ENCODE assay signal across 1 cellular context in the genomic region with DNA sequence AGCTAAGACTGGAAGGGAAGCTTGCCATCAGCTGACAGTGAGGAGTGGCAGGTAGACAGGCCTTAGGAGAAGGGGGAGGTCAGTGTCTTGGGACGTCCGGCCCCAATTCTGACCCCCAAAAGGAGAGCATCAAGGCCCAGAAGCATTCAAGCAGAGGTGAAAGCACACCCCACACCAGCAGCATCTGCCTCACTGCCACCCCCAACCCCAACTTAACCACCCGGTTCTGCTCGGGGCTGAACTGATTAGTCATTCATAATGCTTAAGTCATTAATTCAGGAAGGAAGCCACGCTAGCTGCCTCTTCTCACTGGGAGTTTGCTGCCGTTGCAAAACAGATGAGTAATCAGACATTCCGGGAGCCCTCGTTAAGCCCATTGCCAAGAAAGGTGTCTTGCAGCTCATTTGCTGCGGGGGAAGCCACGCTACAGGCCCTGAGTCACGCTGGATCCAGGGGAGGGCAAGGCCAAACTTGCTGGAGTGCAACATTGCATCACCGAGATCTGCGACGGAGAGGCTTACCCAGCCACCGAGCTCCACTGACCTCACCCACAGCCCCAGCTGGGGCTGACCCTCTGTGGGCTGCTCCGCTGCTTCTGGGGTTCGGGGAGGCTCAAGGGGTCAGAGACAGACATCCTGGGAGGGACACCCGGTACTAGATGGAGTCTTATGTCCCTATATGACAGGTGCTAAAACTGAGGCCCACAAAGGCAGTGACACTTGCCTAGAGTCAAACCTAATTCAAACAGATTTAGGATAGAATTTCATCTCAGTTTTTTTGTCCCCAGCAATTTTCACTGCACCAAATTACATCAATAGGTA.
TF ChIP-seq lines count a peak whose summit lies in the region.

No MANE protein-coding gene starts in this region.

TF ChIP-seq in HEK293, 187 proteins besides CTCF, POLR2A, EP300 and RAD21 (continued from another document and continues in another):
- TF ChIP-seq ZNF394 (tag by site-specific recombination; IDR thresholded peaks at IDR 0.05; ENCODE audit: borderline replicate concordance) (peak; percentile 75), ZNF600 (tag by site-specific recombination; IDR thresholded peaks at IDR 0.05) (peak; percentile 97), ZNF76 (tag by site-specific recombination; IDR thresholded peaks at IDR 0.05; ENCODE audit: borderline replicate concordance, low read depth) (no peak), GLI4 (tag by site-specific recombination; IDR thresholded peaks at IDR 0.05) (no peak), ZNF23 (tag by site-specific recombination; IDR thresholded peaks at IDR 0.05; ENCODE audit: borderline replicate concordance) (no peak), ZNF571 (tag by site-specific recombination; IDR thresholded peaks at IDR 0.05) (no peak), ZNF549 (tag by site-specific recombination; IDR thresholded peaks at IDR 0.05) (no peak), ZNF514 (tag by site-specific recombination; IDR thresholded peaks at IDR 0.05) (no peak), ZNF624 (tag by site-specific recombination; IDR thresholded peaks at IDR 0.05) (no peak), ZNF670 (tag by site-specific recombination; IDR thresholded peaks at IDR 0.05; ENCODE audit: low read depth) (no peak), ZNF366 (tag by site-specific recombination; conservative IDR thresholded peaks at IDR 0.05) (peak; percentile 95), ZNF830 (tag by site-specific recombination; IDR thresholded peaks at IDR 0.05; ENCODE audit: low read depth) (no peak), ZNF335 (tag by site-specific recombination; conservative IDR thresholded peaks at IDR 0.05) (peak; percentile 53; the same call in 1 of the 2 replicates), KLF7 (tag by site-specific recombination; IDR thresholded peaks at IDR 0.05; ENCODE audit: borderline replicate concordance) (no peak; the same call in 1 of the 2 replicates), ZNF350 (tag by site-specific recombination; IDR thresholded peaks at IDR 0.05) (no peak), ZNF2 (tag by site-specific recombination; IDR thresholded peaks at IDR 0.05) (peak; percentile 68; the same call in 1 of the 2 replicates), ZNF433 (tag by site-specific recombination; IDR thresholded peaks at IDR 0.05; ENCODE audit: low read depth) (no peak), ZNF274 (IDR thresholded peaks at IDR 0.05; ENCODE audit: low read length) (no peak), ZNF274 (tag by site-specific recombination; IDR thresholded peaks at IDR 0.05; ENCODE audit: borderline replicate concordance) (no peak), ZNF664 (tag by site-specific recombination; IDR thresholded peaks at IDR 0.05) (no peak; the same call in 1 of the 2 replicates), ZNF169 (tag by site-specific recombination; IDR thresholded peaks at IDR 0.05) (no peak), ZNF266 (tag by site-specific recombination; IDR thresholded peaks at IDR 0.05; ENCODE audit: low read depth) (no peak), SCRT2 (tag by site-specific recombination; IDR thresholded peaks at IDR 0.05) (peak; percentile 95), KLF16 (tag by site-specific recombination; IDR thresholded peaks at IDR 0.05) (no peak), ZNF473 (tag by site-specific recombination; IDR thresholded peaks at IDR 0.05) (no peak), SALL2 (tag by site-specific recombination; IDR thresholded peaks at IDR 0.05; ENCODE audit: borderline replicate concordance) (no peak), ZNF585B (tag by site-specific recombination; IDR thresholded peaks at IDR 0.05) (no peak), ZFP41 (tag by site-specific recombination; IDR thresholded peaks at IDR 0.05; ENCODE audit: borderline replicate concordance) (no peak), ZNF184 (tag by site-specific recombination; IDR thresholded peaks at IDR 0.05) (no peak; the same call in 1 of the 2 replicates), OSR2 (tag by site-specific recombination; IDR thresholded peaks at IDR 0.05) (peak; percentile 99), ZNF777 (tag by site-specific recombination; IDR thresholded peaks at IDR 0.05; ENCODE audit: borderline replicate concordance) (no peak), ZNF138 (tag by site-specific recombination; IDR thresholded peaks at IDR 0.05; ENCODE audit: borderline replicate concordance) (no peak), ZNF555 (tag by site-specific recombination; conservative IDR thresholded peaks at IDR 0.05) (no peak), ZFP69B (tag by site-specific recombination; IDR thresholded peaks at IDR 0.05) (peak; percentile 88), ZNF37A (tag by site-specific recombination; IDR thresholded peaks at IDR 0.05) (no peak), ZNF48 (tag by site-specific recombination; IDR thresholded peaks at IDR 0.05) (no peak), ZNF544 (tag by site-specific recombination; IDR thresholded peaks at IDR 0.05) (no peak), ZNF404 (tag by site-specific recombination; IDR thresholded peaks at IDR 0.05) (no peak), ZXDB (tag by site-specific recombination; IDR thresholded peaks at IDR 0.05) (no peak)
- TF ChIP-seq, protein P1, sequence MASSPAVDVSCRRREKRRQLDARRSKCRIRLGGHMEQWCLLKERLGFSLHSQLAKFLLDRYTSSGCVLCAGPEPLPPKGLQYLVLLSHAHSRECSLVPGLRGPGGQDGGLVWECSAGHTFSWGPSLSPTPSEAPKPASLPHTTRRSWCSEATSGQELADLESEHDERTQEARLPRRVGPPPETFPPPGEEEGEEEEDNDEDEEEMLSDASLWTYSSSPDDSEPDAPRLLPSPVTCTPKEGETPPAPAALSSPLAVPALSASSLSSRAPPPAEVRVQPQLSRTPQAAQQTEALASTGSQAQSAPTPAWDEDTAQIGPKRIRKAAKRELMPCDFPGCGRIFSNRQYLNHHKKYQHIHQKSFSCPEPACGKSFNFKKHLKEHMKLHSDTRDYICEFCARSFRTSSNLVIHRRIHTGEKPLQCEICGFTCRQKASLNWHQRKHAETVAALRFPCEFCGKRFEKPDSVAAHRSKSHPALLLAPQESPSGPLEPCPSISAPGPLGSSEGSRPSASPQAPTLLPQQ (tag by site-specific recombination; IDR thresholded peaks at IDR 0.05), result peak; percentile 89
- TF ChIP-seq, protein P2, sequence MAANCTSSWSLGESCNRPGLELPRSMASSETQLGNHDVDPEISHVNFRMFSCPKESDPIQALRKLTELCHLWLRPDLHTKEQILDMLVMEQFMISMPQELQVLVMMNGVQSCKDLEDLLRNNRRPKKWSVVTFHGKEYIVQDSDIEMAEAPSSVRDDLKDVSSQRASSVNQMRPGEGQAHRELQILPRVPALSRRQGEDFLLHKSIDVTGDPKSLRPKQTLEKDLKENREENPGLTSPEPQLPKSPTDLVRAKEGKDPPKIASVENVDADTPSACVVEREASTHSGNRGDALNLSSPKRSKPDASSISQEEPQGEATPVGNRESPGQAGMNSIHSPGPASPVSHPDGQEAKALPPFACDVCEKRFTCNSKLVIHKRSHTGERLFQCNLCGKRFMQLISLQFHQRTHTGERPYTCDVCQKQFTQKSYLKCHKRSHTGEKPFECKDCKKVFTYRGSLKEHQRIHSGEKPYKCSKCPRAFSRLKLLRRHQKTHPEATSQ (tag by site-specific recombination; IDR thresholded peaks at IDR 0.05), result no peak
- TF ChIP-seq, protein P3, sequence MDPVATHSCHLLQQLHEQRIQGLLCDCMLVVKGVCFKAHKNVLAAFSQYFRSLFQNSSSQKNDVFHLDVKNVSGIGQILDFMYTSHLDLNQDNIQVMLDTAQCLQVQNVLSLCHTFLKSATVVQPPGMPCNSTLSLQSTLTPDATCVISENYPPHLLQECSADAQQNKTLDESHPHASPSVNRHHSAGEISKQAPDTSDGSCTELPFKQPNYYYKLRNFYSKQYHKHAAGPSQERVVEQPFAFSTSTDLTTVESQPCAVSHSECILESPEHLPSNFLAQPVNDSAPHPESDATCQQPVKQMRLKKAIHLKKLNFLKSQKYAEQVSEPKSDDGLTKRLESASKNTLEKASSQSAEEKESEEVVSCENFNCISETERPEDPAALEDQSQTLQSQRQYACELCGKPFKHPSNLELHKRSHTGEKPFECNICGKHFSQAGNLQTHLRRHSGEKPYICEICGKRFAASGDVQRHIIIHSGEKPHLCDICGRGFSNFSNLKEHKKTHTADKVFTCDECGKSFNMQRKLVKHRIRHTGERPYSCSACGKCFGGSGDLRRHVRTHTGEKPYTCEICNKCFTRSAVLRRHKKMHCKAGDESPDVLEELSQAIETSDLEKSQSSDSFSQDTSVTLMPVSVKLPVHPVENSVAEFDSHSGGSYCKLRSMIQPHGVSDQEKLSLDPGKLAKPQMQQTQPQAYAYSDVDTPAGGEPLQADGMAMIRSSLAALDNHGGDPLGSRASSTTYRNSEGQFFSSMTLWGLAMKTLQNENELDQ (tag by site-specific recombination; IDR thresholded peaks at IDR 0.05; ENCODE audit: low read depth), result no peak
- TF ChIP-seq, protein P4, sequence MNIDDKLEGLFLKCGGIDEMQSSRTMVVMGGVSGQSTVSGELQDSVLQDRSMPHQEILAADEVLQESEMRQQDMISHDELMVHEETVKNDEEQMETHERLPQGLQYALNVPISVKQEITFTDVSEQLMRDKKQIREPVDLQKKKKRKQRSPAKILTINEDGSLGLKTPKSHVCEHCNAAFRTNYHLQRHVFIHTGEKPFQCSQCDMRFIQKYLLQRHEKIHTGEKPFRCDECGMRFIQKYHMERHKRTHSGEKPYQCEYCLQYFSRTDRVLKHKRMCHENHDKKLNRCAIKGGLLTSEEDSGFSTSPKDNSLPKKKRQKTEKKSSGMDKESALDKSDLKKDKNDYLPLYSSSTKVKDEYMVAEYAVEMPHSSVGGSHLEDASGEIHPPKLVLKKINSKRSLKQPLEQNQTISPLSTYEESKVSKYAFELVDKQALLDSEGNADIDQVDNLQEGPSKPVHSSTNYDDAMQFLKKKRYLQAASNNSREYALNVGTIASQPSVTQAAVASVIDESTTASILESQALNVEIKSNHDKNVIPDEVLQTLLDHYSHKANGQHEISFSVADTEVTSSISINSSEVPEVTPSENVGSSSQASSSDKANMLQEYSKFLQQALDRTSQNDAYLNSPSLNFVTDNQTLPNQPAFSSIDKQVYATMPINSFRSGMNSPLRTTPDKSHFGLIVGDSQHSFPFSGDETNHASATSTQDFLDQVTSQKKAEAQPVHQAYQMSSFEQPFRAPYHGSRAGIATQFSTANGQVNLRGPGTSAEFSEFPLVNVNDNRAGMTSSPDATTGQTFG (tag by site-specific recombination; IDR thresholded peaks at IDR 0.05; ENCODE audit: borderline replicate concordance), result no peak
- TF ChIP-seq, protein P5, sequence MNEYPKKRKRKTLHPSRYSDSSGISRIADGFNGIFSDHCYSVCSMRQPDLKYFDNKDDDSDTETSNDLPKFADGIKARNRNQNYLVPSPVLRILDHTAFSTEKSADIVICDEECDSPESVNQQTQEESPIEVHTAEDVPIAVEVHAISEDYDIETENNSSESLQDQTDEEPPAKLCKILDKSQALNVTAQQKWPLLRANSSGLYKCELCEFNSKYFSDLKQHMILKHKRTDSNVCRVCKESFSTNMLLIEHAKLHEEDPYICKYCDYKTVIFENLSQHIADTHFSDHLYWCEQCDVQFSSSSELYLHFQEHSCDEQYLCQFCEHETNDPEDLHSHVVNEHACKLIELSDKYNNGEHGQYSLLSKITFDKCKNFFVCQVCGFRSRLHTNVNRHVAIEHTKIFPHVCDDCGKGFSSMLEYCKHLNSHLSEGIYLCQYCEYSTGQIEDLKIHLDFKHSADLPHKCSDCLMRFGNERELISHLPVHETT (tag by site-specific recombination; IDR thresholded peaks at IDR 0.05), result peak; percentile 90
- TF ChIP-seq, protein P6, sequence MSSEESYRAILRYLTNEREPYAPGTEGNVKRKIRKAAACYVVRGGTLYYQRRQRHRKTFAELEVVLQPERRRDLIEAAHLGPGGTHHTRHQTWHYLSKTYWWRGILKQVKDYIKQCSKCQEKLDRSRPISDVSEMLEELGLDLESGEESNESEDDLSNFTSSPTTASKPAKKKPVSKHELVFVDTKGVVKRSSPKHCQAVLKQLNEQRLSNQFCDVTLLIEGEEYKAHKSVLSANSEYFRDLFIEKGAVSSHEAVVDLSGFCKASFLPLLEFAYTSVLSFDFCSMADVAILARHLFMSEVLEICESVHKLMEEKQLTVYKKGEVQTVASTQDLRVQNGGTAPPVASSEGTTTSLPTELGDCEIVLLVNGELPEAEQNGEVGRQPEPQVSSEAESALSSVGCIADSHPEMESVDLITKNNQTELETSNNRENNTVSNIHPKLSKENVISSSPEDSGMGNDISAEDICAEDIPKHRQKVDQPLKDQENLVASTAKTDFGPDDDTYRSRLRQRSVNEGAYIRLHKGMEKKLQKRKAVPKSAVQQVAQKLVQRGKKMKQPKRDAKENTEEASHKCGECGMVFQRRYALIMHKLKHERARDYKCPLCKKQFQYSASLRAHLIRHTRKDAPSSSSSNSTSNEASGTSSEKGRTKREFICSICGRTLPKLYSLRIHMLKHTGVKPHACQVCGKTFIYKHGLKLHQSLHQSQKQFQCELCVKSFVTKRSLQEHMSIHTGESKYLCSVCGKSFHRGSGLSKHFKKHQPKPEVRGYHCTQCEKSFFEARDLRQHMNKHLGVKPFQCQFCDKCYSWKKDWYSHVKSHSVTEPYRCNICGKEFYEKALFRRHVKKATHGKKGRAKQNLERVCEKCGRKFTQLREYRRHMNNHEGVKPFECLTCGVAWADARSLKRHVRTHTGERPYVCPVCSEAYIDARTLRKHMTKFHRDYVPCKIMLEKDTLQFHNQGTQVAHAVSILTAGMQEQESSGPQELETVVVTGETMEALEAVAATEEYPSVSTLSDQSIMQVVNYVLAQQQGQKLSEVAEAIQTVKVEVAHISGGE (tag by site-specific recombination; conservative IDR thresholded peaks at IDR 0.05; ENCODE audit: low read depth), result no peak
- TF ChIP-seq, protein P7, sequence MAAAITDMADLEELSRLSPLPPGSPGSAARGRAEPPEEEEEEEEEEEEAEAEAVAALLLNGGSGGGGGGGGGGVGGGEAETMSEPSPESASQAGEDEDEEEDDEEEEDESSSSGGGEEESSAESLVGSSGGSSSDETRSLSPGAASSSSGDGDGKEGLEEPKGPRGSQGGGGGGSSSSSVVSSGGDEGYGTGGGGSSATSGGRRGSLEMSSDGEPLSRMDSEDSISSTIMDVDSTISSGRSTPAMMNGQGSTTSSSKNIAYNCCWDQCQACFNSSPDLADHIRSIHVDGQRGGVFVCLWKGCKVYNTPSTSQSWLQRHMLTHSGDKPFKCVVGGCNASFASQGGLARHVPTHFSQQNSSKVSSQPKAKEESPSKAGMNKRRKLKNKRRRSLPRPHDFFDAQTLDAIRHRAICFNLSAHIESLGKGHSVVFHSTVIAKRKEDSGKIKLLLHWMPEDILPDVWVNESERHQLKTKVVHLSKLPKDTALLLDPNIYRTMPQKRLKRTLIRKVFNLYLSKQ (tag by site-specific recombination; IDR thresholded peaks at IDR 0.05; ENCODE audit: borderline replicate concordance), result no peak
- TF ChIP-seq, protein P8, sequence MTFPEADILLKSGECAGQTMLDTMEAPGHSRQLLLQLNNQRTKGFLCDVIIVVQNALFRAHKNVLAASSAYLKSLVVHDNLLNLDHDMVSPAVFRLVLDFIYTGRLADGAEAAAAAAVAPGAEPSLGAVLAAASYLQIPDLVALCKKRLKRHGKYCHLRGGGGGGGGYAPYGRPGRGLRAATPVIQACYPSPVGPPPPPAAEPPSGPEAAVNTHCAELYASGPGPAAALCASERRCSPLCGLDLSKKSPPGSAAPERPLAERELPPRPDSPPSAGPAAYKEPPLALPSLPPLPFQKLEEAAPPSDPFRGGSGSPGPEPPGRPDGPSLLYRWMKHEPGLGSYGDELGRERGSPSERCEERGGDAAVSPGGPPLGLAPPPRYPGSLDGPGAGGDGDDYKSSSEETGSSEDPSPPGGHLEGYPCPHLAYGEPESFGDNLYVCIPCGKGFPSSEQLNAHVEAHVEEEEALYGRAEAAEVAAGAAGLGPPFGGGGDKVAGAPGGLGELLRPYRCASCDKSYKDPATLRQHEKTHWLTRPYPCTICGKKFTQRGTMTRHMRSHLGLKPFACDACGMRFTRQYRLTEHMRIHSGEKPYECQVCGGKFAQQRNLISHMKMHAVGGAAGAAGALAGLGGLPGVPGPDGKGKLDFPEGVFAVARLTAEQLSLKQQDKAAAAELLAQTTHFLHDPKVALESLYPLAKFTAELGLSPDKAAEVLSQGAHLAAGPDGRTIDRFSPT (tag by site-specific recombination; IDR thresholded peaks at IDR 0.05), result peak; percentile 93
